In the genomic region with DNA sequence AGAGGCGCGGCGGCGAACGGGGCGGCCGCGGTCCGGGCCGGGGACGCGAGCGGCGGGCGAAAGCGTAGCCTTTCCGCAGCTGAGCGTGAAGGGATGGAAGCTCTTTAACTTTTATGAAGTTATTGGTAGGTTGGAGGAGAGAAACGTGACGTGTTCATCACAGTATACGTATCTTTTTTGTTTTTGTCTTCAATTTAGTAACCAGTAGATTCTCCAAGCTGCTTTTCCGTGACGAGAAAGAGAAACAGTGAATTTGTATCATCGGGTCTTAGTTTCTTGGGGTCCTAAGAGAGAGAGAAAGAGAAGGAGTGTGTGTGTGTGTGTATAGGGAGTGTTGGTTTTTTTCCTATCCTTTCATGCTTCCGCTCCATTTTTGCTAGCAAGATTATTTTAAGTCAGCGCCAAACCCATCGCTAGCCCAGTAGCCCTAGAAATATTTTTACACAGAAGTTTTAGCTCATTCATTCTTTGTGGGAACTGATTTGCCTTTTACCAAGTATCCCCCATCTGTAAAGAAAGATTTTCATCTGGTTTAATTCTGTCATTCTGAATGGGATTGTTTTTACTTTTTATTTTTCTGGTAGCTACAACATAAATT, we compare ENCODE assay signal across 8 cellular contexts. TPM values are rescaled to one million over a fixed set of nuclear protein-coding genes. Genes with fewer than 3 reads are reported as not detected.
A peak's percentile ranks its signal among the peaks of the same experiment; 100 is the strongest.
DNase-seq lines count a peak whose midpoint lies in the region; ATAC-seq and TF ChIP-seq lines count a peak whose summit lies in the region.

No MANE protein-coding gene starts in this region.

- H3K36me3 ChIP-seq in mucosa of stomach (ENCODE audit: control insufficient read depth, insufficient read depth, low read length), result no peaks in the 10 kb centered on the region

- peak overlapping the region; percentile 90 for H3K4me3 Mint-ChIP-seq in MCF 10A (ENCODE audit: unreplicated experiment)

- TF ChIP-seq CTCF in AG04450 (IDR thresholded peaks at IDR 0.05; ENCODE audit: low read depth, low read length) (no peak), MCF 10A (IDR thresholded peaks at IDR 0.05; ENCODE audit: unreplicated experiment) (no peak)

- no peaks in the 10 kb centered on the region for H3K27me3 ChIP-seq in AG04450 (ENCODE audit: control insufficient read depth, insufficient read depth, low read length)
- no peaks in the 10 kb centered on the region for H3K27me3 ChIP-seq in mucosa of stomach (ENCODE audit: control insufficient read depth, insufficient read depth, low read length)

- H3K27ac Mint-ChIP-seq in MCF 10A (ENCODE audit: low read depth, unreplicated experiment), result peak overlapping the region; percentile 86

- intact Hi-C loops in MCF 10A (cut with micrococcal nuclease), result loop anchor here (10.0 kb wide), 1 partner anchor 283 kb away; the partner anchor contains the start of gene FARP2

- peaks cover 17% of the 10 kb centered on the region for H3K4me1 ChIP-seq in mucosa of stomach (ENCODE audit: control insufficient read depth, insufficient read depth, low read length)

- H3K9me3 ChIP-seq in AG04450 (ENCODE audit: control insufficient read depth, insufficient read depth, low read length) (peaks cover 5% of the 10 kb centered on the region; the same call in 1 of the 2 replicates), mucosa of stomach (ENCODE audit: control insufficient read depth, low read length) (no peaks in the 10 kb centered on the region)

- H3K9me3 Mint-ChIP-seq in MCF 10A (ENCODE audit: unreplicated experiment), result no peaks in the 10 kb centered on the region

- CTCF ChIA-PET in AG04450 (lab: Charles Lee), result interaction anchor here (1.5 kb wide), 1 partner anchor 21 kb away, joined by 5 read pairs; no protein-coding TSS in a partner anchor
- CTCF ChIA-PET in MCF 10A (lab: Yijun Ruan, JAX), result interaction anchor here (1.0 kb wide), 1 partner anchor 54 kb away, joined by 3 read pairs; no protein-coding TSS in a partner anchor

- DNase-seq in AG04450 (ENCODE audit: low read depth, low spot score) (no peak), MCF 10A (ENCODE audit: unreplicated experiment) (no peak)
- DNase-seq in activated CD4-positive, alpha-beta T cell treated with anti-CD3 and anti-CD28 coated beads for 4 hours, result no peak

- POLR2A ChIA-PET in AG04450 (lab: Yijun Ruan, JAX), result interaction anchor here (0.5 to 1.6 kb wide), 5 partner anchors 25 to 381 kb away, joined by 3 to 5 read pairs (median 4); partner anchors contain the start of gene DTYMK
- POLR2A ChIA-PET in MCF 10A (lab: Yijun Ruan, JAX), result interaction anchor here (0.7 to 2.8 kb wide), 10 partner anchors 10 to 348 kb away, joined by 3 to 26 read pairs (median 4); partner anchors contain the start of genes BOK, D2HGDH, DTYMK and ING5

- H3K36me3 Mint-ChIP-seq in MCF 10A (ENCODE audit: insufficient read depth, unreplicated experiment), result peaks cover 9% of the 10 kb centered on the region

- no peak overlapping the region for H3K27ac ChIP-seq in AG04450 (ENCODE audit: low read depth, low read length)

- H3K9ac ChIP-seq in mucosa of stomach (ENCODE audit: low read length), result peak overlapping the region; percentile 84

- peak overlapping the region; percentile 91 for H3K4me3 ChIP-seq in AG04450 (ENCODE audit: low read depth, low read length)
- peak overlapping the region; percentile 12 for H3K4me3 ChIP-seq in mucosa of stomach (ENCODE audit: low read length)

- H3K27me3 Mint-ChIP-seq in MCF 10A (ENCODE audit: insufficient read depth, unreplicated experiment), result no peaks in the 10 kb centered on the region

- ATAC-seq in HG03469 (IDR thresholded peaks at IDR 0.05; ENCODE audit: unreplicated experiment) (peak; percentile 2), GM19035 (IDR thresholded peaks at IDR 0.05; ENCODE audit: unreplicated experiment) (no peak), HG03039 (IDR thresholded peaks at IDR 0.05; ENCODE audit: unreplicated experiment) (no peak), GM19351 (IDR thresholded peaks at IDR 0.05; ENCODE audit: unreplicated experiment) (no peak)

- H3K4me1 Mint-ChIP-seq in MCF 10A (ENCODE audit: insufficient read depth, unreplicated experiment), result peaks cover 37% of the 10 kb centered on the region

- BruUV-seq in MCF 10A (replicated peaks; lab: Mats Ljungman, UMichigan), result TSS peak; percentile 51

RNA-seq across cellular contexts. Expression of gene ATG4B, which starts 0.7 kb away (rescaled TPM):
- 82.4 and 98.2 TPM in 2 replicates for polyA plus RNA-seq in AG04450 (2011; rRNA removed)
- 94.4 and 144 TPM in 2 replicates for polyA minus RNA-seq in AG04450 (2011; rRNA and poly(A)+ RNA removed)
- 70.9 and 72.8 TPM in 2 replicates for total RNA-seq in MCF 10A (2022)

RNA-seq across cellular contexts. Expression of gene THAP4, which starts 1.2 kb away (rescaled TPM):
- 23.7 and 34.1 TPM in 2 replicates for polyA plus RNA-seq in AG04450 (2011; rRNA removed)
- polyA minus RNA-seq in AG04450 (2011; rRNA and poly(A)+ RNA removed), result 31.1 and 47.8 TPM in 2 replicates
- total RNA-seq in MCF 10A (2022), result 64.5 and 91.8 TPM in 2 replicates

RNA-seq across cellular contexts. Expression of gene DTYMK, which starts 48.5 kb away (rescaled TPM):
- polyA plus RNA-seq in AG04450 (2011; rRNA removed), result 28.4 and 29.6 TPM in 2 replicates
- polyA minus RNA-seq in AG04450 (2011; rRNA and poly(A)+ RNA removed), result 9.9 and 10.1 TPM in 2 replicates
- 38.2 and 66.3 TPM in 2 replicates for total RNA-seq in MCF 10A (2022)
